17 cellular contexts compared by ENCODE assay signal in genomic region chr4:120769227-120769626, GRCh38.
DNase-seq lines count a peak whose midpoint lies in the region; ATAC-seq and TF ChIP-seq lines count a peak whose summit lies in the region.
"Had no signal": no experiment of that assay in that cellular context is flagged by ENCODE, and none has a peak within 500 bp of the region (broad histone marks: within the 10 kb centered on the region; RNA-seq: fewer than 3 reads in every experiment).

No MANE protein-coding gene starts in this region.

- H2AFZ ChIP-seq in fibroblast of lung (ENCODE audit: low read length) = no peak overlapping the region

- H3K79me2 ChIP-seq in fibroblast of lung (ENCODE audit: control insufficient read depth, insufficient read depth, low read length) = no peaks in the 10 kb centered on the region

- no TSS peak for BruUV-seq in Calu3 (replicated peaks; lab: Mats Ljungman, UMichigan)

- intact Hi-C loops in Calu3 (cut with micrococcal nuclease; ENCODE audit: unreplicated experiment) = no loop called here

- no peak for TF ChIP-seq CTCF in Calu3 (IDR thresholded peaks at IDR 0.05; ENCODE audit: unreplicated experiment)
- no peak for TF ChIP-seq CTCF in fibroblast of lung (conservative IDR thresholded peaks at IDR 0.05 in 1 of 2, IDR thresholded peaks at IDR 0.05 in 1 of 2; ENCODE audit: low read depth in 1 of 2, low read length in 2 of 2)
- TF ChIP-seq CTCF in osteocyte (IDR thresholded peaks at IDR 0.05) = no peak

- H3K4me1 Mint-ChIP-seq in Calu3 (ENCODE audit: low read depth, unreplicated experiment) (peaks cover 9% of the 10 kb centered on the region), osteocyte (ENCODE audit: unreplicated experiment) (peaks cover 14% of the 10 kb centered on the region)
- H3K4me1 Mint-ChIP-seq in activated CD8-positive, alpha-beta T cell treated with anti-CD3 and anti-CD28 coated beads, Interleukin-2, amount 10 ng/mL, durations not matched to agents 7 days and 5 days (ENCODE audit: low read depth) = no peaks in the 10 kb centered on the region
- H3K4me1 Mint-ChIP-seq: CD4-positive, CD25-positive, alpha-beta regulatory T cell; IgD-negative memory B cell; naive thymus-derived CD4-positive, alpha-beta T cell had no signal

- no peak overlapping the region for H3K4me3 Mint-ChIP-seq in Calu3 (ENCODE audit: low read depth, unreplicated experiment)
- H3K4me3 Mint-ChIP-seq in activated CD8-positive, alpha-beta T cell treated with anti-CD3 and anti-CD28 coated beads, Interleukin-2, amount 10 ng/mL, durations not matched to agents 7 days and 5 days = no peak overlapping the region
- H3K4me3 Mint-ChIP-seq in osteocyte (ENCODE audit: unreplicated experiment) = no peak overlapping the region
- H3K4me3 Mint-ChIP-seq: activated CD4-positive, alpha-beta memory T cell treated with anti-CD3 and anti-CD28 coated beads for 36 hours; activated naive CD4-positive, alpha-beta T cell treated with anti-CD3 and anti-CD28 coated beads for 36 hours; CD4-positive, CD25-positive, alpha-beta regulatory T cell; IgD-negative memory B cell; naive thymus-derived CD4-positive, alpha-beta T cell had no signal

- no peak overlapping the region for H3K4me2 ChIP-seq in fibroblast of lung (ENCODE audit: extremely low read depth, insufficient read depth, low read length)

- no peak for ATAC-seq in activated CD8-positive, alpha-beta T cell treated with anti-CD3 and anti-CD28 coated beads, Interleukin-2, amount 10 ng/mL, durations not matched to agents 7 days and 5 days
- ATAC-seq: naive thymus-derived CD4-positive, alpha-beta T cell had no signal

- no peak overlapping the region for H3K4me3 ChIP-seq in fibroblast of lung (replicated peaks in 1 of 4; ENCODE audit: control extremely low read depth in 1 of 4, insufficient read depth in 1 of 4, low read depth in 3 of 4, low read length in 4 of 4)
- H3K4me3 ChIP-seq: skin epidermis, uterus had no signal

- no peaks in the 10 kb centered on the region for H3K9me3 Mint-ChIP-seq in Calu3 (ENCODE audit: low read depth, unreplicated experiment)
- H3K9me3 Mint-ChIP-seq in activated CD8-positive, alpha-beta T cell treated with anti-CD3 and anti-CD28 coated beads, Interleukin-2, amount 10 ng/mL, durations not matched to agents 7 days and 5 days (ENCODE audit: insufficient read depth) = no peaks in the 10 kb centered on the region
- no peaks in the 10 kb centered on the region for H3K9me3 Mint-ChIP-seq in osteocyte (ENCODE audit: unreplicated experiment)
- H3K9me3 Mint-ChIP-seq: activated CD4-positive, alpha-beta memory T cell treated with anti-CD3 and anti-CD28 coated beads for 36 hours; activated naive CD4-positive, alpha-beta T cell treated with anti-CD3 and anti-CD28 coated beads for 36 hours had no signal

- H3K36me3 Mint-ChIP-seq in Calu3 (ENCODE audit: insufficient read depth, unreplicated experiment) = no peaks in the 10 kb centered on the region
- H3K36me3 Mint-ChIP-seq in activated CD8-positive, alpha-beta T cell treated with anti-CD3 and anti-CD28 coated beads, Interleukin-2, amount 10 ng/mL, durations not matched to agents 7 days and 5 days (ENCODE audit: low read depth) = no peaks in the 10 kb centered on the region
- no peaks in the 10 kb centered on the region for H3K36me3 Mint-ChIP-seq in osteocyte (ENCODE audit: unreplicated experiment)
- H3K36me3 Mint-ChIP-seq: activated CD4-positive, alpha-beta memory T cell treated with anti-CD3 and anti-CD28 coated beads for 36 hours; CD4-positive, CD25-positive, alpha-beta regulatory T cell; IgD-negative memory B cell had no signal

- no peaks in the 10 kb centered on the region for H4K20me1 ChIP-seq in fibroblast of lung (ENCODE audit: control insufficient read depth, extremely low read depth, insufficient read depth, low read length)

- no peak overlapping the region for H3K9ac ChIP-seq in fibroblast of lung (ENCODE audit: insufficient read depth, low read length)

- H3K4me1 ChIP-seq in fibroblast of lung (ENCODE audit: control insufficient read depth, extremely low read depth, insufficient read depth, low read length) = no peaks in the 10 kb centered on the region
- H3K4me1 ChIP-seq: uterus had no signal

- no peaks in the 10 kb centered on the region for H3K27me3 Mint-ChIP-seq in Calu3 (ENCODE audit: unreplicated experiment)
- H3K27me3 Mint-ChIP-seq in activated CD8-positive, alpha-beta T cell treated with anti-CD3 and anti-CD28 coated beads, Interleukin-2, amount 10 ng/mL, durations not matched to agents 7 days and 5 days (ENCODE audit: low read depth) = no peaks in the 10 kb centered on the region
- no peaks in the 10 kb centered on the region for H3K27me3 Mint-ChIP-seq in osteocyte (ENCODE audit: unreplicated experiment)
- H3K27me3 Mint-ChIP-seq: IgD-negative memory B cell had no signal

- DNase-seq in Calu3 (peak; percentile 1), NCI-H460 (ENCODE audit: extremely low read depth, low read depth) (peak; percentile 41), fibroblast of lung (ENCODE audit: low read depth in 2 of 2) (peak; percentile 81 to 94), non-pigmented ciliary epithelial cell (ENCODE audit: low read depth) (peak; percentile 89), SHP77 treated with DMSO at 0.1 percent for 48 hours (lab: John Stamatoyannopoulos, UW) (no peak), osteocyte (ENCODE audit: extremely low spot score, unreplicated experiment) (no peak)
- DNase-seq in activated CD8-positive, alpha-beta T cell treated with anti-CD3 and anti-CD28 coated beads, Interleukin-2, amount 10 ng/mL, durations not matched to agents 7 days and 5 days = no peak
- DNase-seq in activated naive CD4-positive, alpha-beta T cell (lab: John Stamatoyannopoulos, UW) = no peak
- DNase-seq: activated CD4-positive, alpha-beta memory T cell treated with anti-CD3 and anti-CD28 coated beads for 36 hours; activated naive CD4-positive, alpha-beta T cell treated with anti-CD3 and anti-CD28 coated beads for 36 hours; CD4-positive, CD25-positive, alpha-beta regulatory T cell; naive thymus-derived CD4-positive, alpha-beta T cell; NCI-H1694 treated with DMSO at 0.1 percent for 48 hours; T-helper 2 cell; uterus had no signal

- no peaks in the 10 kb centered on the region for H3K27me3 ChIP-seq in fibroblast of lung (ENCODE audit: control insufficient read depth, insufficient read depth, low read length)
- H3K27me3 ChIP-seq: uterus had no signal

- no peaks in the 10 kb centered on the region for H3K36me3 ChIP-seq in fibroblast of lung (ENCODE audit: control insufficient read depth, insufficient read depth, low read length)
- H3K36me3 ChIP-seq: uterus had no signal

- no peaks in the 10 kb centered on the region for H3K9me3 ChIP-seq in fibroblast of lung (ENCODE audit: control insufficient read depth, insufficient read depth, low read depth, low read length)
- H3K9me3 ChIP-seq: uterus had no signal

- no peak overlapping the region for H3K27ac ChIP-seq in fibroblast of lung (ENCODE audit: insufficient read depth, low read length)
- H3K27ac ChIP-seq: skin epidermis, uterus had no signal

- no peak overlapping the region for H3K27ac Mint-ChIP-seq in Calu3 (ENCODE audit: unreplicated experiment)
- H3K27ac Mint-ChIP-seq in activated CD8-positive, alpha-beta T cell treated with anti-CD3 and anti-CD28 coated beads, Interleukin-2, amount 10 ng/mL, durations not matched to agents 7 days and 5 days = no peak overlapping the region
- no peak overlapping the region for H3K27ac Mint-ChIP-seq in osteocyte (ENCODE audit: unreplicated experiment)
- H3K27ac Mint-ChIP-seq: activated CD4-positive, alpha-beta memory T cell treated with anti-CD3 and anti-CD28 coated beads for 36 hours; activated naive CD4-positive, alpha-beta T cell treated with anti-CD3 and anti-CD28 coated beads for 36 hours; CD4-positive, CD25-positive, alpha-beta regulatory T cell; IgD-negative memory B cell; naive thymus-derived CD4-positive, alpha-beta T cell had no signal

- POLR2A ChIA-PET in activated CD8-positive, alpha-beta T cell treated with anti-CD3 and anti-CD28 coated beads, Interleukin-2, amount 10 ng/mL, durations not matched to agents 7 days and 5 days (lab: Charles Lee) = no interaction called here

- CTCF ChIA-PET in Calu3 (lab: Charles Lee) = no interaction called here
- CTCF ChIA-PET in activated CD8-positive, alpha-beta T cell treated with anti-CD3 and anti-CD28 coated beads, Interleukin-2, amount 10 ng/mL, durations not matched to agents 7 days and 5 days (lab: Charles Lee) = no interaction called here

Comparison
In these comparisons a context has a peak if more than half of its experiments do, and no peak if none do; other contexts are left out.
1. DNase-seq: peak in Calu3 (single experiment), NCI-H460 (single experiment), fibroblast of lung (2 of 2) and non-pigmented ciliary epithelial cell (single experiment); none in activated CD8-positive, alpha-beta T cell treated with anti-CD3 and anti-CD28 coated beads, Interleukin-2, amount 10 ng/mL, durations not matched to agents 7 days and 5 days (single experiment), activated naive CD4-positive, alpha-beta T cell (0 of 4), SHP77 treated with DMSO at 0.1 percent for 48 hours (single experiment) and osteocyte (single experiment).